In genomic region chr16:3965781-3966582, GRCh38 we compare ENCODE assay signal across 21 cellular contexts.
"Had no signal": no experiment of that assay in that cellular context is flagged by ENCODE, and none has a peak within 500 bp of the region (broad histone marks: within the 10 kb centered on the region; RNA-seq: fewer than 3 reads in every experiment).

No MANE protein-coding gene starts in this region.

- H3K27me3 ChIP-seq: colonic mucosa, foreskin keratinocyte, ovary, suprapubic skin, thyroid gland had no signal

- H3K27ac Mint-ChIP-seq: endodermal cell, progenitor cell of endocrine pancreas, type B pancreatic cell had no signal

- H3K4me3 Mint-ChIP-seq: endodermal cell; naive thymus-derived CD4-positive, alpha-beta T cell; neural crest cell; type B pancreatic cell had no signal

- H3K36me3 ChIP-seq: colonic mucosa, ovary had no signal

- H3K27me3 Mint-ChIP-seq: naive thymus-derived CD4-positive, alpha-beta T cell had no signal

- ATAC-seq: foreskin keratinocyte; left colon; left ventricle myocardium superior; naive thymus-derived CD4-positive, alpha-beta T cell; right cardiac atrium had no signal

- DNase-seq: colonic mucosa; effector CD4-positive, alpha-beta T cell; endodermal cell; erythroblast; foreskin keratinocyte; left colon; left ventricle myocardium superior; mesendoderm; naive thymus-derived CD4-positive, alpha-beta T cell; nucleus accumbens; small intestine; stimulated activated CD4-positive, alpha-beta T cell treated with anti-CD3 and anti-CD28 coated beads, Interleukin-12 subunit alpha, Interleukin-12 subunit beta, amount 100 ng/mL, for 4 hours; stimulated activated CD4-positive, alpha-beta T cell treated with anti-CD3 and anti-CD28 coated beads, Interleukin-2, amount 100 ng/mL, for 48 hours; stimulated activated naive CD4-positive, alpha-beta T cell treated with Interleukin-2 at 50 U/mL for 16 hours; thyroid gland had no signal

- H3K9me3 ChIP-seq: colonic mucosa, ovary, suprapubic skin, thyroid gland had no signal

- H3K4me1 ChIP-seq: colonic mucosa, foreskin keratinocyte had no signal

- H3K4me3 ChIP-seq: colonic mucosa, ovary, suprapubic skin, thyroid gland had no signal

- H3K27ac ChIP-seq: colonic mucosa, foreskin keratinocyte, ovary, suprapubic skin, thyroid gland had no signal
